Comparison of ENCODE assay signal across 1 cellular context in the genomic region with DNA sequence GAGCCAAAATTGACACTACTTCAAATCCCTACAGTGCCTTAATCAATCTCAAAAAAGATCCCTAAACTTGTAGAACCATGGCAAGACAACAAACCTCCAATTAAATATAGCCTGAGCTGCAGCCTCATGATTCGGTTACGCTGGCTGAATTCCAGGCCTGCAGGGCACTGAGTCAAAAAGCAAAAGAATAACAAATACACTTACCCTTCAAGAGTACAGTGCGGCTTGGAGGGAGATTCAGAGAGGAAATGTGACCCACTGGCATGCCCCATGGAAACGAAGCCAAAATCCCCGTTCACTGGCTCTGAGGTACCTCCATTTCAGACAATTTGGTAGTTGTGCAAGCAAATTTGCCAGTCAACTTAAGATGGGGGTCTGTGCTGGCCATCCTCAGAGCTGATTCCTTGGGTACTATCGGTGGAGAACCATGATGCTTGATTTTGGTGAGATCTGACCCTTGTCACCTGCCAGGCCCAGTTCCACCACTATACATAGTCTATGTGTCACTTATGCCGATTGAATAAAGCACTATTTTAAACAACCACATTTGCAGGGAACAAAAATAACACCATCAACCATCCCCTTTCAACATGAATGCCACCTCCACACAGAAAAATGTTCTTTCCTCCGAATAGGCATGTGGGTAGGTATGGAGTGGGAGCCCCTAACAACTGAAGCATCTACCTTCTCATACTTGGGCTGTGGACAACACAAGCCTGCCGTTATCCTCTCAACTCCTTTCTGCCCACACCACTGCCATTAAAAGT.
TF ChIP-seq lines count a peak whose summit lies in the region.

No MANE protein-coding gene starts in this region.

TF ChIP-seq in GM23338, 12 proteins besides CTCF, POLR2A, EP300 and RAD21 (continued from another document):
- TF ChIP-seq, protein P1, sequence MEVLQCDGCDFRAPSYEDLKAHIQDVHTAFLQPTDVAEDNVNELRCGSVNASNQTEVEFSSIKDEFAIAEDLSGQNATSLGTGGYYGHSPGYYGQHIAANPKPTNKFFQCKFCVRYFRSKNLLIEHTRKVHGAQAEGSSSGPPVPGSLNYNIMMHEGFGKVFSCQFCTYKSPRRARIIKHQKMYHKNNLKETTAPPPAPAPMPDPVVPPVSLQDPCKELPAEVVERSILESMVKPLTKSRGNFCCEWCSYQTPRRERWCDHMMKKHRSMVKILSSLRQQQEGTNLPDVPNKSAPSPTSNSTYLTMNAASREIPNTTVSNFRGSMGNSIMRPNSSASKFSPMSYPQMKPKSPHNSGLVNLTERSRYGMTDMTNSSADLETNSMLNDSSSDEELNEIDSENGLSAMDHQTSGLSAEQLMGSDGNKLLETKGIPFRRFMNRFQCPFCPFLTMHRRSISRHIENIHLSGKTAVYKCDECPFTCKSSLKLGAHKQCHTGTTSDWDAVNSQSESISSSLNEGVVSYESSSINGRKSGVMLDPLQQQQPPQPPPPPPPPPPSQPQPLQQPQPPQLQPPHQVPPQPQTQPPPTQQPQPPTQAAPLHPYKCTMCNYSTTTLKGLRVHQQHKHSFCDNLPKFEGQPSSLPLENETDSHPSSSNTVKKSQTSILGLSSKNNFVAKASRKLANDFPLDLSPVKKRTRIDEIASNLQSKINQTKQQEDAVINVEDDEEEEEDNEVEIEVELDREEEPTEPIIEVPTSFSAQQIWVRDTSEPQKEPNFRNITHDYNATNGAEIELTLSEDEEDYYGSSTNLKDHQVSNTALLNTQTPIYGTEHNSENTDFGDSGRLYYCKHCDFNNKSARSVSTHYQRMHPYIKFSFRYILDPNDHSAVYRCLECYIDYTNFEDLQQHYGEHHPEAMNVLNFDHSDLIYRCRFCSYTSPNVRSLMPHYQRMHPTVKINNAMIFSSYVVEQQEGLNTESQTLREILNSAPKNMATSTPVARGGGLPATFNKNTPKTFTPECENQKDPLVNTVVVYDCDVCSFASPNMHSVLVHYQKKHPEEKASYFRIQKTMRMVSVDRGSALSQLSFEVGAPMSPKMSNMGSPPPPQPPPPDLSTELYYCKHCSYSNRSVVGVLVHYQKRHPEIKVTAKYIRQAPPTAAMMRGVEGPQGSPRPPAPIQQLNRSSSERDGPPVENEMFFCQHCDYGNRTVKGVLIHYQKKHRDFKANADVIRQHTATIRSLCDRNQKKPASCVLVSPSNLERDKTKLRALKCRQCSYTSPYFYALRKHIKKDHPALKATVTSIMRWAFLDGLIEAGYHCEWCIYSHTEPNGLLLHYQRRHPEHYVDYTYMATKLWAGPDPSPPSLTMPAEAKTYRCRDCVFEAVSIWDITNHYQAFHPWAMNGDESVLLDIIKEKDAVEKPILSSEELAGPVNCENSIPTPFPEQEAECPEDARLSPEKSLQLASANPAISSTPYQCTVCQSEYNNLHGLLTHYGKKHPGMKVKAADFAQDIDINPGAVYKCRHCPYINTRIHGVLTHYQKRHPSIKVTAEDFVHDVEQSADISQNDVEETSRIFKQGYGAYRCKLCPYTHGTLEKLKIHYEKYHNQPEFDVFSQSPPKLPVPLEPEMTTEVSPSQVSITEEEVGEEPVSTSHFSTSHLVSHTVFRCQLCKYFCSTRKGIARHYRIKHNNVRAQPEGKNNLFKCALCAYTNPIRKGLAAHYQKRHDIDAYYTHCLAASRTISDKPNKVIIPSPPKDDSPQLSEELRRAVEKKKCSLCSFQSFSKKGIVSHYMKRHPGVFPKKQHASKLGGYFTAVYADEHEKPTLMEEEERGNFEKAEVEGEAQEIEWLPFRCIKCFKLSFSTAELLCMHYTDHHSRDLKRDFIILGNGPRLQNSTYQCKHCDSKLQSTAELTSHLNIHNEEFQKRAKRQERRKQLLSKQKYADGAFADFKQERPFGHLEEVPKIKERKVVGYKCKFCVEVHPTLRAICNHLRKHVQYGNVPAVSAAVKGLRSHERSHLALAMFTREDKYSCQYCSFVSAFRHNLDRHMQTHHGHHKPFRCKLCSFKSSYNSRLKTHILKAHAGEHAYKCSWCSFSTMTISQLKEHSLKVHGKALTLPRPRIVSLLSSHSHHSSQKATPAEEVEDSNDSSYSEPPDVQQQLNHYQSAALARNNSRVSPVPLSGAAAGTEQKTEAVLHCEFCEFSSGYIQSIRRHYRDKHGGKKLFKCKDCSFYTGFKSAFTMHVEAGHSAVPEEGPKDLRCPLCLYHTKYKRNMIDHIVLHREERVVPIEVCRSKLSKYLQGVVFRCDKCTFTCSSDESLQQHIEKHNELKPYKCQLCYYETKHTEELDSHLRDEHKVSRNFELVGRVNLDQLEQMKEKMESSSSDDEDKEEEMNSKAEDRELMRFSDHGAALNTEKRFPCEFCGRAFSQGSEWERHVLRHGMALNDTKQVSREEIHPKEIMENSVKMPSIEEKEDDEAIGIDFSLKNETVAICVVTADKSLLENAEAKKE (CRISPR knock-in tag; IDR thresholded peaks at IDR 0.05): no peak
- TF ChIP-seq ZNF331 (CRISPR knock-in tag; IDR thresholded peaks at IDR 0.05; ENCODE audit: low read depth) (no peak), STAT1 (IDR thresholded peaks at IDR 0.05; ENCODE audit: unreplicated experiment) (no peak)
